ENCODE assay signal across 19 cellular contexts in genomic region chr20:64182146-64182865, GRCh38. TPM values are rescaled to one million over a fixed set of nuclear protein-coding genes. Genes with fewer than 3 reads are reported as not detected.
DNase-seq lines count a peak whose midpoint lies in the region; ATAC-seq, FAIRE-seq and TF ChIP-seq lines count a peak whose summit lies in the region.
"Had no signal": no experiment of that assay in that cellular context is flagged by ENCODE, and none has a peak within 500 bp of the region (broad histone marks: within the 10 kb centered on the region; RNA-seq: fewer than 3 reads in every experiment).

No MANE protein-coding gene starts in this region.

- H3K9ac ChIP-seq in kidney (ENCODE audit: low read length in 2 of 2) = no peak overlapping the region
- H3K9ac ChIP-seq: GM23248 had no signal

- H3K9me3 ChIP-seq in kidney (ENCODE audit: control insufficient read depth in 1 of 2, low read length in 2 of 2) = no peaks in the 10 kb centered on the region
- no peaks in the 10 kb centered on the region for H3K9me3 ChIP-seq in osteoblast (ENCODE audit: low read depth, low read length)
- H3K9me3 ChIP-seq in naive thymus-derived CD4-positive, alpha-beta T cell (ENCODE audit: control insufficient read depth in 2 of 3, low read length in 3 of 3) = no peaks in the 10 kb centered on the region
- H3K9me3 ChIP-seq: BE2C had no signal

- H3K9me2 ChIP-seq in GM23338 (ENCODE audit: insufficient read depth) = peaks cover 5% of the 10 kb centered on the region; the same call in 1 of the 2 replicates

- no peak overlapping the region for H3K27ac Mint-ChIP-seq in GM23338
- H3K27ac Mint-ChIP-seq in activated CD8-positive, alpha-beta T cell treated with anti-CD3 and anti-CD28 coated beads for 36 hours = no peak overlapping the region
- H3K27ac Mint-ChIP-seq in naive thymus-derived CD4-positive, alpha-beta T cell = no peak overlapping the region
- H3K27ac Mint-ChIP-seq: CD4-positive, alpha-beta T cell; H9 had no signal

- H3K4me1 Mint-ChIP-seq in GM23338 = peaks cover 8% of the 10 kb centered on the region
- peaks cover 7% of the 10 kb centered on the region for H3K4me1 Mint-ChIP-seq in activated CD8-positive, alpha-beta T cell treated with anti-CD3 and anti-CD28 coated beads for 36 hours (ENCODE audit: low read depth)
- peaks cover 4 to 32% (median 12%) of the 10 kb centered on the region in 7 donors for H3K4me1 Mint-ChIP-seq in naive thymus-derived CD4-positive, alpha-beta T cell

- H3F3A ChIP-seq in GM23338 (replicated peaks; ENCODE audit: low read depth) = peaks cover 1% of the 10 kb centered on the region

- H3K4me3 Mint-ChIP-seq in GM23338 = no peak overlapping the region
- H3K4me3 Mint-ChIP-seq in activated CD8-positive, alpha-beta T cell treated with anti-CD3 and anti-CD28 coated beads for 36 hours = no peak overlapping the region
- H3K4me3 Mint-ChIP-seq in naive thymus-derived CD4-positive, alpha-beta T cell = no peak overlapping the region
- H3K4me3 Mint-ChIP-seq: CD4-positive, alpha-beta T cell; H9 had no signal

- TF ChIP-seq CTCF in GM23338 (conservative IDR thresholded peaks at IDR 0.05; ENCODE audit: low read depth in 2 of 2) (no peak), kidney (IDR thresholded peaks at IDR 0.05; ENCODE audit: borderline replicate concordance, extremely low read depth, insufficient read depth) (no peak), osteoblast (IDR thresholded peaks at IDR 0.05; ENCODE audit: extremely low read depth, low read depth, low read length) (no peak)
- TF ChIP-seq CTCF in activated CD8-positive, alpha-beta T cell treated with anti-CD3 and anti-CD28 coated beads for 36 hours (IDR thresholded peaks at IDR 0.05) = no peak

- no peak overlapping the region for H3K27ac ChIP-seq in GM23338 (ENCODE audit: low read depth)
- H3K27ac ChIP-seq in kidney (ENCODE audit: low read depth in 2 of 2, low read length in 2 of 2) = no peak overlapping the region
- H3K27ac ChIP-seq in osteoblast (ENCODE audit: low read depth, low read length) = no peak overlapping the region
- H3K27ac ChIP-seq in naive thymus-derived CD4-positive, alpha-beta T cell (ENCODE audit: low read depth, low read length) = no peak overlapping the region
- H3K27ac ChIP-seq: GM23248 had no signal

- POLR2A ChIA-PET in activated CD8-positive, alpha-beta T cell treated with anti-CD3 and anti-CD28 coated beads for 36 hours (lab: Charles Lee) = no interaction called here
- POLR2A ChIA-PET in naive thymus-derived CD4-positive, alpha-beta T cell (lab: Charles Lee) = no interaction called here

- H3K9me3 Mint-ChIP-seq in GM23338 = peaks cover 30% of the 10 kb centered on the region
- peaks cover 3% of the 10 kb centered on the region for H3K9me3 Mint-ChIP-seq in activated CD8-positive, alpha-beta T cell treated with anti-CD3 and anti-CD28 coated beads for 36 hours
- peaks cover 0 to 13% (median 0%) of the 10 kb centered on the region in 11 donors for H3K9me3 Mint-ChIP-seq in naive thymus-derived CD4-positive, alpha-beta T cell

- peaks cover 30% of the 10 kb centered on the region for H3K27me3 Mint-ChIP-seq in GM23338 (ENCODE audit: insufficient read depth, low read depth, poor library complexity)
- H3K27me3 Mint-ChIP-seq in activated CD8-positive, alpha-beta T cell treated with anti-CD3 and anti-CD28 coated beads for 36 hours = peaks cover 2% of the 10 kb centered on the region
- H3K27me3 Mint-ChIP-seq in naive thymus-derived CD4-positive, alpha-beta T cell = peaks cover 3 to 12% (median 7%) of the 10 kb centered on the region in 5 donors

- H3K4me3 ChIP-seq in GM23338 = no peak overlapping the region
- no peak overlapping the region for H3K4me3 ChIP-seq in kidney (ENCODE audit: low read length in 2 of 2)
- no peak overlapping the region for H3K4me3 ChIP-seq in osteoblast (ENCODE audit: insufficient read depth, low read length)
- H3K4me3 ChIP-seq in naive thymus-derived CD4-positive, alpha-beta T cell (ENCODE audit: low read length) = no peak overlapping the region
- H3K4me3 ChIP-seq: GM23248 had no signal

- H3K4me1 ChIP-seq in GM23338 (ENCODE audit: insufficient read depth) (peaks cover 6% of the 10 kb centered on the region; the same call in 1 of the 2 replicates), kidney (ENCODE audit: control insufficient read depth in 1 of 2, insufficient read depth in 1 of 2, low read depth in 1 of 2, low read length in 2 of 2) (no peaks in the 10 kb centered on the region), osteoblast (ENCODE audit: insufficient read depth, low read length) (no peaks in the 10 kb centered on the region)
- H3K4me1 ChIP-seq in naive thymus-derived CD4-positive, alpha-beta T cell (ENCODE audit: control insufficient read depth in 2 of 2, insufficient read depth in 2 of 2, low read length in 2 of 2) = no peaks in the 10 kb centered on the region
- H3K4me1 ChIP-seq: BE2C, Caco-2 had no signal

- H4K20me1 ChIP-seq in GM23338 (replicated peaks; ENCODE audit: insufficient read depth) (no peaks in the 10 kb centered on the region), osteoblast (ENCODE audit: insufficient read depth, low read length) (no peaks in the 10 kb centered on the region)

- H3K79me2 ChIP-seq in GM23338 (replicated peaks; ENCODE audit: insufficient read depth) (no peaks in the 10 kb centered on the region), osteoblast (ENCODE audit: insufficient read depth, low read length) (no peaks in the 10 kb centered on the region)

- DNase-seq in GM23338 (ENCODE audit: low spot score) (no peak), HTR-8/SVneo (ENCODE audit: insufficient read length, low spot score) (no peak), kidney (peak; percentile 35), osteoblast (ENCODE audit: insufficient read length, low spot score, missing footprints) (peak; percentile 34)
- no peak for DNase-seq in activated CD8-positive, alpha-beta T cell treated with anti-CD3 and anti-CD28 coated beads for 36 hours
- DNase-seq in activated CD8-positive, alpha-beta memory T cell treated with anti-CD3 and anti-CD28 coated beads, Interleukin-2, amount 50 U/mL, for 4 hours = no peak
- DNase-seq in naive thymus-derived CD4-positive, alpha-beta T cell = no peak
- DNase-seq: ACHN; BE2C; C1 segment of cervical spinal cord; Caco-2; CD4-positive, alpha-beta T cell; GM23248; H9 had no signal

- H3K36me3 Mint-ChIP-seq in GM23338 (ENCODE audit: low read depth) = peaks cover 18% of the 10 kb centered on the region
- H3K36me3 Mint-ChIP-seq in activated CD8-positive, alpha-beta T cell treated with anti-CD3 and anti-CD28 coated beads for 36 hours (ENCODE audit: low read depth) = no peaks in the 10 kb centered on the region
- H3K36me3 Mint-ChIP-seq in naive thymus-derived CD4-positive, alpha-beta T cell = no peaks in the 10 kb centered on the region

- H3K27me3 ChIP-seq in GM23338 (ENCODE audit: insufficient read depth) (no peaks in the 10 kb centered on the region), osteoblast (ENCODE audit: insufficient read depth, low read length) (no peaks in the 10 kb centered on the region)
- H3K27me3 ChIP-seq in naive thymus-derived CD4-positive, alpha-beta T cell (ENCODE audit: control insufficient read depth in 2 of 2, insufficient read depth in 2 of 2, low read length in 2 of 2) = no peaks in the 10 kb centered on the region
- H3K27me3 ChIP-seq: BE2C had no signal

- intact Hi-C loops in kidney (cut with DNase I) = no loop called here
- intact Hi-C loops in activated CD8-positive, alpha-beta T cell treated with anti-CD3 and anti-CD28 coated beads for 36 hours (cut with micrococcal nuclease) = no loop called here
- intact Hi-C loops in naive thymus-derived CD4-positive, alpha-beta T cell (cut with micrococcal nuclease) = no loop called here

- no peak overlapping the region for H2AFZ ChIP-seq in GM23338
- no peak overlapping the region for H2AFZ ChIP-seq in osteoblast (ENCODE audit: low read length)
- H2AFZ ChIP-seq: GM23248 had no signal

- peak; percentile 66 for ATAC-seq in GM23338
- no peak for ATAC-seq in activated CD8-positive, alpha-beta T cell treated with anti-CD3 and anti-CD28 coated beads for 36 hours
- no peak for ATAC-seq in naive thymus-derived CD4-positive, alpha-beta T cell

- H3K4me2 ChIP-seq in GM23338 (no peak overlapping the region), osteoblast (ENCODE audit: insufficient read depth, low read length) (no peak overlapping the region)

- FAIRE-seq in HTR-8/SVneo (lab: Jason Lieb, UNC) (peak; percentile 57), kidney (lab: Jason Lieb, UNC) (no peak)
- FAIRE-seq: A204.1, D721Med, G401.6, GM12891, GM19239 had no signal

- CTCF ChIA-PET in activated CD8-positive, alpha-beta T cell treated with anti-CD3 and anti-CD28 coated beads for 36 hours (lab: Charles Lee) = no interaction called here
- CTCF ChIA-PET in naive thymus-derived CD4-positive, alpha-beta T cell (lab: Charles Lee) = no interaction called here

- H3K36me3 ChIP-seq in GM23338 (ENCODE audit: insufficient read depth) = no peaks in the 10 kb centered on the region
- no peaks in the 10 kb centered on the region for H3K36me3 ChIP-seq in kidney (ENCODE audit: control insufficient read depth in 1 of 2, insufficient read depth in 2 of 2, low read length in 2 of 2)
- H3K36me3 ChIP-seq in osteoblast (ENCODE audit: insufficient read depth, low read length) = no peaks in the 10 kb centered on the region
- no peaks in the 10 kb centered on the region for H3K36me3 ChIP-seq in naive thymus-derived CD4-positive, alpha-beta T cell (ENCODE audit: control insufficient read depth in 2 of 3, insufficient read depth in 3 of 3, low read length in 3 of 3)

TF ChIP-seq in GM23338, 12 proteins besides CTCF, POLR2A, EP300 and RAD21 (continues in another document):
- TF ChIP-seq EZH2phosphoT487 (IDR thresholded peaks at IDR 0.05; ENCODE audit: unreplicated experiment) (no peak), ZNF331 (CRISPR knock-in tag; IDR thresholded peaks at IDR 0.05; ENCODE audit: low read depth) (no peak), CREB1 (CRISPR knock-in tag; IDR thresholded peaks at IDR 0.05; ENCODE audit: low read depth) (no peak), ZNF114 (CRISPR knock-in tag; IDR thresholded peaks at IDR 0.05) (no peak), EZH2 (IDR thresholded peaks at IDR 0.05; ENCODE audit: low read depth, unreplicated experiment) (no peak), STAT1 (IDR thresholded peaks at IDR 0.05; ENCODE audit: unreplicated experiment) (no peak), NANOG (IDR thresholded peaks at IDR 0.05; ENCODE audit: borderline replicate concordance) (no peak)

RNA-seq across cellular contexts. Expression of gene MYT1, which starts 18.1 kb away (rescaled TPM):
- total RNA-seq in GM23338 (2014; rRNA removed; shearing (Covaris generic)) = 0.83 and 1.6 TPM in 2 replicates
- polyA plus RNA-seq in GM23338 (2016; fragmentation: Nextera tagmentation; extraction: Ambion mirVana) (1.1 and 1.6 TPM in 2 replicates), kidney (ENCODE audit: insufficient read depth, low read depth, low replicate concordance) (not detected)
- total RNA-seq in kidney (not detected), osteoblast (not detected in 2 replicates)
- total RNA-seq in activated CD8-positive, alpha-beta T cell treated with anti-CD3 and anti-CD28 coated beads for 36 hours = not detected
- total RNA-seq in naive thymus-derived CD4-positive, alpha-beta T cell = not detected
- not detected for polyA plus RNA-seq in naive thymus-derived CD4-positive, alpha-beta T cell
- total RNA-seq: GM23248 had no signal
- polyA plus RNA-seq: GM23248 had no signal

Comparison
In these comparisons a context has a peak if more than half of its experiments do, and no peak if none do; other contexts are left out.
1. DNase-seq: peak in kidney (single experiment) and osteoblast (single experiment); none in GM23338 (single experiment), HTR-8/SVneo (single experiment), activated CD8-positive, alpha-beta T cell treated with anti-CD3 and anti-CD28 coated beads for 36 hours (single experiment), activated CD8-positive, alpha-beta memory T cell treated with anti-CD3 and anti-CD28 coated beads, Interleukin-2, amount 50 U/mL, for 4 hours (single experiment) and naive thymus-derived CD4-positive, alpha-beta T cell (0 of 9).